ENCODE assay signal across 8 cellular contexts in the genomic region with DNA sequence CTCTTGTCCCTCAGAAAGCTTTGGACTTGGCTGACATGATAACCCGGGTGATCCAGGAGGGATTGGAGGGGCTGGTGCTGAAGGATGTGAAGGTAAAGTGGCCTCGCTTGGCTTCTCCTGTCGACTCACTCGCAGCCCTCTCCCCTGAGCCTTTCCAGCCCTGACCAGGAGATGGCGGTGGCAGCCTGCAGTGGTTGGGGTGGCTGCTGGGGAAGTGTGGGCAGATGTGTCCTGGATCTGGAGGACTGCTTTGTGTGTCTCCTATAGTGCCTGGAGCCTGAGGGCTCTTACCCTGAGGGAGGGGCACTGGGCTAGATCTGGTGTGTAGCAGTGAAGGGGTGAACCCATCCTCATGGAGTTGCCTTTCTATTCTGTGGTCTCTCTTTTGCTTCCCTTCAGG. TPM values are rescaled to one million over a fixed set of nuclear protein-coding genes. Genes with fewer than 3 reads are reported as not detected.
DNase-seq lines count a peak whose midpoint lies in the region; ATAC-seq and TF ChIP-seq lines count a peak whose summit lies in the region.

No MANE protein-coding gene starts in this region.

- peak; percentile 82 for DNase-seq in GM10266 (ENCODE audit: extremely low spot score)
- DNase-seq in HuH-7 (ENCODE audit: low spot score): peak; percentile 94
- peak; percentile 54 to 80 (median 67) for DNase-seq in T-helper 1 cell
- peak; percentile 61 for DNase-seq in adipocyte (ENCODE audit: low read depth)
- peak; percentile 59 to 66 for DNase-seq in heart right ventricle
- no peak for DNase-seq in vagina (ENCODE audit: extremely low spot score in 2 of 2)

- peaks cover 8% of the 10 kb centered on the region for H3K4me1 ChIP-seq in adipocyte (ENCODE audit: control insufficient read depth, insufficient read depth, low read length)
- H3K4me1 ChIP-seq in heart right ventricle: peaks cover 9 to 36% (median 27%) of the 10 kb centered on the region in 9 donors
- H3K4me1 ChIP-seq in rectal smooth muscle tissue (ENCODE audit: control insufficient read depth, insufficient read depth, low read length): peaks cover 36% of the 10 kb centered on the region
- H3K4me1 ChIP-seq in vagina: peaks cover 19% of the 10 kb centered on the region

- peaks cover 40% of the 10 kb centered on the region for H3K36me3 ChIP-seq in adipocyte (ENCODE audit: control insufficient read depth, insufficient read depth, low read length, severe bottlenecking)
- H3K36me3 ChIP-seq in heart right ventricle: peaks cover 0 to 96% (median 44%) of the 10 kb centered on the region in 9 donors
- peaks cover 9% of the 10 kb centered on the region for H3K36me3 ChIP-seq in rectal smooth muscle tissue (ENCODE audit: control insufficient read depth, insufficient read depth, low read length)
- peaks cover 0 to 30% of the 10 kb centered on the region in 2 donors for H3K36me3 ChIP-seq in vagina

- TF ChIP-seq CTCF in GM10266 (IDR thresholded peaks at IDR 0.05; ENCODE audit: control insufficient read depth, insufficient read depth, low read depth, missing control alignments) (peak; percentile 97), heart right ventricle (IDR thresholded peaks at IDR 0.05) (peak; percentile 61 to 85 (median 73)), vagina (IDR thresholded peaks at IDR 0.05) (peak; percentile 40 to 69 (median 53))

- WGBS in heart right ventricle, 2 donors: 46 to 51% methylated on average over 5 of the region's 5 CpGs

- ATAC-seq in heart right ventricle (peak; percentile 70 to 87 (median 82)), GM18870 (IDR thresholded peaks at IDR 0.05; ENCODE audit: unreplicated experiment) (no peak)

- no peak for TF ChIP-seq POLR2A in vagina (IDR thresholded peaks at IDR 0.05)

- intact Hi-C loops in heart right ventricle (cut with DNase I) (loop anchor here (1.0 to 10.0 kb wide), 9 partner anchors 87 to 127 kb away; partner anchors contain the start of genes RAD51D (in 7 of the 10) and FNDC8 (in 1 of the 10)), vagina (cut with DNase I) (no loop called here)

- no peaks in the 10 kb centered on the region for H3K27me3 ChIP-seq in adipocyte (replicated peaks; ENCODE audit: control insufficient read depth, insufficient read depth, low read length)
- H3K27me3 ChIP-seq in heart right ventricle: no peaks in the 10 kb centered on the region
- H3K27me3 ChIP-seq in rectal smooth muscle tissue (ENCODE audit: control insufficient read depth, insufficient read depth, low read length): no peaks in the 10 kb centered on the region
- no peaks in the 10 kb centered on the region for H3K27me3 ChIP-seq in vagina

- H3K4me3 ChIP-seq in adipocyte (ENCODE audit: low read length) (no peak overlapping the region), heart right ventricle (no peak overlapping the region), rectal smooth muscle tissue (ENCODE audit: low read length) (peak overlapping the region; percentile 11), vagina (no peak overlapping the region)

- H3K9ac ChIP-seq in adipocyte (ENCODE audit: low read length) (no peak overlapping the region), rectal smooth muscle tissue (ENCODE audit: low read length) (no peak overlapping the region)

- H3K27ac ChIP-seq in heart right ventricle (peak overlapping the region in 7 of 10 donors; percentile 50 to 77 (median 67)), rectal smooth muscle tissue (ENCODE audit: low read depth, low read length) (peak overlapping the region; percentile 92), vagina (peak overlapping the region; percentile 53)

- H3K9me3 ChIP-seq in adipocyte (ENCODE audit: control insufficient read depth, low read length) (no peaks in the 10 kb centered on the region), heart right ventricle (no peaks in the 10 kb centered on the region), vagina (no peaks in the 10 kb centered on the region)

RNA-seq across cellular contexts. Expression of gene LIG3, which starts 17.9 kb away (rescaled TPM):
- total RNA-seq in heart right ventricle (10 to 100 TPM; 16.8 to 27.7 (median 20.7) TPM), vagina (30.0 TPM)
- polyA plus RNA-seq in heart right ventricle: 1 to 10 TPM; 5.2 to 9.4 TPM

RNA-seq across cellular contexts. Expression of gene ZNF830, which starts 36.9 kb away (rescaled TPM):
- total RNA-seq in heart right ventricle (10 to 100 TPM in 3 of 10 donors, 1 to 10 TPM in 7; 8.1 to 11.2 (median 9.0) TPM), vagina (7.6 TPM)
- polyA plus RNA-seq in heart right ventricle: 1 to 10 TPM; 6.3 to 6.9 TPM

RNA-seq across cellular contexts. Expression of gene CCT6B, which starts 36.9 kb away (rescaled TPM):
- 1 to 10 TPM; 1.4 to 2.8 (median 1.9) TPM for total RNA-seq in heart right ventricle
- polyA plus RNA-seq in heart right ventricle: 1 to 10 TPM in 1 of 2 donors, under 1 TPM in 1; 0.67 to 1.4 TPM
- 1.7 TPM for total RNA-seq in vagina

Comparison
In these comparisons a context has a peak if more than half of its experiments do, and no peak if none do; other contexts are left out.
1. DNase-seq: peak in GM10266 (single experiment), HuH-7 (single experiment), T-helper 1 cell (5 of 5), adipocyte (single experiment) and heart right ventricle (2 of 2); none in vagina (0 of 2).
2. Peak in every context shown above with its lines, with median percentiles within 50 percentile points of each other: CTCF ChIP-seq and H3K27ac ChIP-seq.